Comparison of ENCODE assay signal across 1 cellular context in genomic region chr19:6372594-6373095, GRCh38.
A peak's percentile ranks its signal among the peaks of the same experiment; 100 is the strongest.
TF ChIP-seq lines count a peak whose summit lies in the region.

ALKBH7 (plus strand) TSS chr19:6372794; CDS start chr19:6372821, 27 bp downstream.

TF ChIP-seq in HepG2, 621 proteins besides CTCF, POLR2A, EP300 and RAD21 (continued from another document and continues in another):
- TF ChIP-seq NR3C1 (CRISPR knock-in tag; IDR thresholded peaks at IDR 0.05) (no peak), ZNF550 (CRISPR knock-in tag; IDR thresholded peaks at IDR 0.05; ENCODE audit: borderline replicate concordance) (peak; percentile 70; the same call in 1 of the 2 replicates), TRAFD1 (CRISPR knock-in tag; IDR thresholded peaks at IDR 0.05; ENCODE audit: borderline replicate concordance) (no peak), SETDB1 (CRISPR knock-in tag; IDR thresholded peaks at IDR 0.05; ENCODE audit: borderline replicate concordance) (no peak), ZNF562 (CRISPR knock-in tag; IDR thresholded peaks at IDR 0.05; ENCODE audit: borderline replicate concordance) (no peak), SRF (IDR thresholded peaks at IDR 0.05; ENCODE audit: low read depth, low read length) (no peak; the same call in 1 of the 2 replicates), ZMYM3 (CRISPR knock-in tag; IDR thresholded peaks at IDR 0.05) (no peak), CREM (IDR thresholded peaks at IDR 0.05) (peak; percentile 56; the same call in 1 of the 2 replicates), CREM (CRISPR knock-in tag; IDR thresholded peaks at IDR 0.05) (no peak), ZNF598 (CRISPR knock-in tag; IDR thresholded peaks at IDR 0.05; ENCODE audit: borderline replicate concordance) (0 out of 2 replicates have a peak, but pooled peaks have one; percentile 14), FOXA1 (IDR thresholded peaks at IDR 0.05) (no peak), FOXA1 (CRISPR knock-in tag; IDR thresholded peaks at IDR 0.05) (0 out of 2 replicates have a peak, but pooled peaks have one; percentile 10), ZBTB3 (CRISPR knock-in tag; IDR thresholded peaks at IDR 0.05; ENCODE audit: borderline replicate concordance, low read depth) (no peak), ZBTB20 (CRISPR knock-in tag; IDR thresholded peaks at IDR 0.05; ENCODE audit: borderline replicate concordance, low read depth) (no peak), TEAD3 (CRISPR knock-in tag; optimal IDR thresholded peaks at IDR 0.05; ENCODE audit: borderline replicate concordance) (peak; percentile 41), ZNF781 (CRISPR knock-in tag; IDR thresholded peaks at IDR 0.05; ENCODE audit: borderline replicate concordance, not compliant biosample characterization) (no peak), ZNF260 (CRISPR knock-in tag; IDR thresholded peaks at IDR 0.05; ENCODE audit: borderline replicate concordance, low read depth) (no peak), ZNF318 (CRISPR knock-in tag; IDR thresholded peaks at IDR 0.05) (peak; percentile 68; the same call in 1 of the 2 replicates), GATA4 (IDR thresholded peaks at IDR 0.05; ENCODE audit: borderline replicate concordance, low read depth) (no peak), CSRNP2 (CRISPR knock-in tag; conservative IDR thresholded peaks at IDR 0.05; ENCODE audit: low read depth) (no peak), TCF7L2 (IDR thresholded peaks at IDR 0.05; ENCODE audit: low read depth, low read length) (no peak)
- TF ChIP-seq, protein P1, sequence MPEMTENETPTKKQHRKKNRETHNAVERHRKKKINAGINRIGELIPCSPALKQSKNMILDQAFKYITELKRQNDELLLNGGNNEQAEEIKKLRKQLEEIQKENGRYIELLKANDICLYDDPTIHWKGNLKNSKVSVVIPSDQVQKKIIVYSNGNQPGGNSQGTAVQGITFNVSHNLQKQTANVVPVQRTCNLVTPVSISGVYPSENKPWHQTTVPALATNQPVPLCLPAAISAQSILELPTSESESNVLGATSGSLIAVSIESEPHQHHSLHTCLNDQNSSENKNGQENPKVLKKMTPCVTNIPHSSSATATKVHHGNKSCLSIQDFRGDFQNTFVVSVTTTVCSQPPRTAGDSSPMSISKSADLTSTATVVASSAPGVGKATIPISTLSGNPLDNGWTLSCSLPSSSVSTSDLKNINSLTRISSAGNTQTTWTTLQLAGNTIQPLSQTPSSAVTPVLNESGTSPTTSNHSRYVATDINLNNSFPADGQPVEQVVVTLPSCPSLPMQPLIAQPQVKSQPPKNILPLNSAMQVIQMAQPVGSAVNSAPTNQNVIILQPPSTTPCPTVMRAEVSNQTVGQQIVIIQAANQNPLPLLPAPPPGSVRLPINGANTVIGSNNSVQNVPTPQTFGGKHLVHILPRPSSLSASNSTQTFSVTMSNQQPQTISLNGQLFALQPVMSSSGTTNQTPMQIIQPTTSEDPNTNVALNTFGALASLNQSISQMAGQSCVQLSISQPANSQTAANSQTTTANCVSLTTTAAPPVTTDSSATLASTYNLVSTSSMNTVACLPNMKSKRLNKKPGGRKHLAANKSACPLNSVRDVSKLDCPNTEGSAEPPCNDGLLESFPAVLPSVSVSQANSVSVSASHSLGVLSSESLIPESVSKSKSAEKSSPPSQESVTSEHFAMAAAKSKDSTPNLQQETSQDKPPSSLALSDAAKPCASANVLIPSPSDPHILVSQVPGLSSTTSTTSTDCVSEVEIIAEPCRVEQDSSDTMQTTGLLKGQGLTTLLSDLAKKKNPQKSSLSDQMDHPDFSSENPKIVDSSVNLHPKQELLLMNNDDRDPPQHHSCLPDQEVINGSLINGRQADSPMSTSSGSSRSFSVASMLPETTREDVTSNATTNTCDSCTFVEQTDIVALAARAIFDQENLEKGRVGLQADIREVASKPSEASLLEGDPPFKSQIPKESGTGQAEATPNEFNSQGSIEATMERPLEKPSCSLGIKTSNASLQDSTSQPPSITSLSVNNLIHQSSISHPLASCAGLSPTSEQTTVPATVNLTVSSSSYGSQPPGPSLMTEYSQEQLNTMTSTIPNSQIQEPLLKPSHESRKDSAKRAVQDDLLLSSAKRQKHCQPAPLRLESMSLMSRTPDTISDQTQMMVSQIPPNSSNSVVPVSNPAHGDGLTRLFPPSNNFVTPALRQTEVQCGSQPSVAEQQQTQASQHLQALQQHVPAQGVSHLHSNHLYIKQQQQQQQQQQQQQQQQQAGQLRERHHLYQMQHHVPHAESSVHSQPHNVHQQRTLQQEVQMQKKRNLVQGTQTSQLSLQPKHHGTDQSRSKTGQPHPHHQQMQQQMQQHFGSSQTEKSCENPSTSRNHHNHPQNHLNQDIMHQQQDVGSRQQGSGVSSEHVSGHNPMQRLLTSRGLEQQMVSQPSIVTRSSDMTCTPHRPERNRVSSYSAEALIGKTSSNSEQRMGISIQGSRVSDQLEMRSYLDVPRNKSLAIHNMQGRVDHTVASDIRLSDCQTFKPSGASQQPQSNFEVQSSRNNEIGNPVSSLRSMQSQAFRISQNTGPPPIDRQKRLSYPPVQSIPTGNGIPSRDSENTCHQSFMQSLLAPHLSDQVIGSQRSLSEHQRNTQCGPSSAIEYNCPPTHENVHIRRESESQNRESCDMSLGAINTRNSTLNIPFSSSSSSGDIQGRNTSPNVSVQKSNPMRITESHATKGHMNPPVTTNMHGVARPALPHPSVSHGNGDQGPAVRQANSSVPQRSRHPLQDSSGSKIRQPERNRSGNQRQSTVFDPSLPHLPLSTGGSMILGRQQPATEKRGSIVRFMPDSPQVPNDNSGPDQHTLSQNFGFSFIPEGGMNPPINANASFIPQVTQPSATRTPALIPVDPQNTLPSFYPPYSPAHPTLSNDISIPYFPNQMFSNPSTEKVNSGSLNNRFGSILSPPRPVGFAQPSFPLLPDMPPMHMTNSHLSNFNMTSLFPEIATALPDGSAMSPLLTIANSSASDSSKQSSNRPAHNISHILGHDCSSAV (CRISPR knock-in tag; IDR thresholded peaks at IDR 0.05; ENCODE audit: borderline replicate concordance) = no peak
- TF ChIP-seq, protein P2, sequence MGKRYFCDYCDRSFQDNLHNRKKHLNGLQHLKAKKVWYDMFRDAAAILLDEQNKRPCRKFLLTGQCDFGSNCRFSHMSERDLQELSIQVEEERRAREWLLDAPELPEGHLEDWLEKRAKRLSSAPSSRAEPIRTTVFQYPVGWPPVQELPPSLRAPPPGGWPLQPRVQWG (CRISPR knock-in tag; IDR thresholded peaks at IDR 0.05; ENCODE audit: borderline replicate concordance, low read depth) = no peak
- TF ChIP-seq, protein P3, sequence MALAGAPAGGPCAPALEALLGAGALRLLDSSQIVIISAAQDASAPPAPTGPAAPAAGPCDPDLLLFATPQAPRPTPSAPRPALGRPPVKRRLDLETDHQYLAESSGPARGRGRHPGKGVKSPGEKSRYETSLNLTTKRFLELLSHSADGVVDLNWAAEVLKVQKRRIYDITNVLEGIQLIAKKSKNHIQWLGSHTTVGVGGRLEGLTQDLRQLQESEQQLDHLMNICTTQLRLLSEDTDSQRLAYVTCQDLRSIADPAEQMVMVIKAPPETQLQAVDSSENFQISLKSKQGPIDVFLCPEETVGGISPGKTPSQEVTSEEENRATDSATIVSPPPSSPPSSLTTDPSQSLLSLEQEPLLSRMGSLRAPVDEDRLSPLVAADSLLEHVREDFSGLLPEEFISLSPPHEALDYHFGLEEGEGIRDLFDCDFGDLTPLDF (CRISPR knock-in tag; IDR thresholded peaks at IDR 0.05) = 0 out of 2 replicates have a peak, but pooled peaks have one; percentile 30
- TF ChIP-seq, protein P4, sequence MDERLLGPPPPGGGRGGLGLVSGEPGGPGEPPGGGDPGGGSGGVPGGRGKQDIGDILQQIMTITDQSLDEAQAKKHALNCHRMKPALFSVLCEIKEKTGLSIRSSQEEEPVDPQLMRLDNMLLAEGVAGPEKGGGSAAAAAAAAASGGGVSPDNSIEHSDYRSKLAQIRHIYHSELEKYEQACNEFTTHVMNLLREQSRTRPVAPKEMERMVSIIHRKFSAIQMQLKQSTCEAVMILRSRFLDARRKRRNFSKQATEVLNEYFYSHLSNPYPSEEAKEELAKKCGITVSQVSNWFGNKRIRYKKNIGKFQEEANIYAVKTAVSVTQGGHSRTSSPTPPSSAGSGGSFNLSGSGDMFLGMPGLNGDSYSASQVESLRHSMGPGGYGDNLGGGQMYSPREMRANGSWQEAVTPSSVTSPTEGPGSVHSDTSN (CRISPR knock-in tag; IDR thresholded peaks at IDR 0.05) = no peak; the same call in 1 of the 2 replicates
